ENCODE assay signal across 1 cellular context in the genomic region with DNA sequence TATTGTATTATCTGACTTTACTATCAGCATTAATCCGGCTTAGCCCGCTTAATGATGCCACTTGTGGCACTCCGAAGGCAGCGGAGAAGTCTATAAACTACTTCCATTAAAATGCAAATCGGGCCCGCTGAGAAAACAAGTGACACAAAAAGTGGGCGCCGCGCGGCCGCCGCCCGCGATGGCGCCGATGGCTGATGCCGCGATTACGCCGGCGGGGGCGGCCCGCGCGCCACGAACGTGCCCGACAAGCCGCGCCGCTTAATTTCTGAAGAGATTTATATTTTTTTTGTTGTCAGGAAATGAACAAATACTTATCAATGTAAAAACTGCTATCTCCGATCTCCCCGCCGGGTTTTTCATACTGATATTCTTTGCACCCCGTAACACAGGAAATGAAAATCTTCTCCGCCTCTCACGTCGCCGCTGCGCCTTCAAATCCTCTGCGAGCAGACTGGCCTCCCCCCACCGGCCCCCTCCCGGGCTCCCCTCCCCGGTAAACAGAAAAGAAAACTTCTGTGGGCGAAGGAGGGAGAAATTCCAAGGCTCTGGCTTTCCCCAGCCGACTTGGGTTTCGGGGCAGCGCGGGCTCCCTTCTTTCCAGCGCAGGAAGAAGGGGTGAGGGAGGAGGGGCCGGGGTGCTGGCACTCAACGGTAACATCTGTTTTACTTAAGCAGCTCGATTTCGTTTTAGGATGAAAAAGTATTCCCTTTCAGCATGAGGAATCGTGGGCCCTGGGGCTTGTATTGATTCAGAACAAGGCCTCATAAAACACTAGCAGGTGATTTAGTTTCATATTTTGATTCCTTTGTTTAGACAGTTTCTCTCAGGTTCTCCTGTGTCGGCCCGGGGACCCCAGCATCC.
TF ChIP-seq lines count a peak whose summit lies in the region.

No MANE protein-coding gene starts in this region.

TF ChIP-seq in HepG2, 621 proteins besides CTCF, POLR2A, EP300 and RAD21 (continued from another document):
- TF ChIP-seq ZFAT (CRISPR knock-in tag; conservative IDR thresholded peaks at IDR 0.05) (no peak), ZNF256 (CRISPR knock-in tag; conservative IDR thresholded peaks at IDR 0.05) (no peak), ZNF878 (CRISPR knock-in tag; IDR thresholded peaks at IDR 0.05) (no peak), RARG (CRISPR knock-in tag; IDR thresholded peaks at IDR 0.05; ENCODE audit: low read depth) (no peak), ZNF768 (CRISPR knock-in tag; IDR thresholded peaks at IDR 0.05) (no peak), KLF13 (CRISPR knock-in tag; IDR thresholded peaks at IDR 0.05) (no peak), ZNF549 (CRISPR knock-in tag; IDR thresholded peaks at IDR 0.05) (no peak)
- TF ChIP-seq, protein P1, sequence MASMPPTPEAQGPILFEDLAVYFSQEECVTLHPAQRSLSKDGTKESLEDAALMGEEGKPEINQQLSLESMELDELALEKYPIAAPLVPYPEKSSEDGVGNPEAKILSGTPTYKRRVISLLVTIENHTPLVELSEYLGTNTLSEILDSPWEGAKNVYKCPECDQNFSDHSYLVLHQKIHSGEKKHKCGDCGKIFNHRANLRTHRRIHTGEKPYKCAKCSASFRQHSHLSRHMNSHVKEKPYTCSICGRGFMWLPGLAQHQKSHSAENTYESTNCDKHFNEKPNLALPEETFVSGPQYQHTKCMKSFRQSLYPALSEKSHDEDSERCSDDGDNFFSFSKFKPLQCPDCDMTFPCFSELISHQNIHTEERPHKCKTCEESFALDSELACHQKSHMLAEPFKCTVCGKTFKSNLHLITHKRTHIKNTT (CRISPR knock-in tag; IDR thresholded peaks at IDR 0.05): no peak
- TF ChIP-seq, protein P2, sequence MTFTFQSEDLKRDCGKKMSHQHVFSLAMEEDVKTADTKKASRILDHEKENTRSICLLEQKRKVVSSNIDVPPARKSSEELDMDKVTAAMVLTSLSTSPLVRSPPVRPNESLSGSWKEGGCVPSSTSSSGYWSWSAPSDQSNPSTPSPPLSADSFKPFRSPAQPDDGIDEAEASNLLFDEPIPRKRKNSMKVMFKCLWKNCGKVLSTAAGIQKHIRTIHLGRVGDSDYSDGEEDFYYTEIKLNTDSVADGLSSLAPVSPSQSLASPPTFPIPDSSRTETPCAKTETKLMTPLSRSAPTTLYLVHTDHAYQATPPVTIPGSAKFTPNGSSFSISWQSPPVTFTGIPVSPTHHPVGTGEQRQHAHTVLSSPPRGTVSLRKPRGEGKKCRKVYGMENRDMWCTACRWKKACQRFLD (CRISPR knock-in tag; IDR thresholded peaks at IDR 0.05; ENCODE audit: borderline replicate concordance): no peak
- TF ChIP-seq, protein P3, sequence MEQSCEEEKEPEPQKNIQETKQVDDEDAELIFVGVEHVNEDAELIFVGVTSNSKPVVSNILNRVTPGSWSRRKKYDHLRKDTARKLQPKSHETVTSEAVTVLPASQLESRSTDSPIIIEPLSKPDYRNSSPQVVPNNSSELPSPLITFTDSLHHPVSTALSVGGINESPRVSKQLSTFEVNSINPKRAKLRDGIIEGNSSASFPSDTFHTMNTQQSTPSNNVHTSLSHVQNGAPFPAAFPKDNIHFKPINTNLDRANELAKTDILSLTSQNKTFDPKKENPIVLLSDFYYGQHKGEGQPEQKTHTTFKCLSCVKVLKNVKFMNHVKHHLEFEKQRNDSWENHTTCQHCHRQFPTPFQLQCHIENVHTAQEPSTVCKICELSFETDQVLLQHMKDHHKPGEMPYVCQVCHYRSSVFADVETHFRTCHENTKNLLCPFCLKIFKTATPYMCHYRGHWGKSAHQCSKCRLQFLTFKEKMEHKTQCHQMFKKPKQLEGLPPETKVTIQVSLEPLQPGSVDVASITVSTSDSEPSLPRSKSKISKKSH (CRISPR knock-in tag; IDR thresholded peaks at IDR 0.05; ENCODE audit: borderline replicate concordance): no peak
